In genomic region chr5:37519304-37519703, GRCh38 we compare ENCODE assay signal across 8 cellular contexts.
"Had no signal": no experiment of that assay in that cellular context is flagged by ENCODE, and none has a peak within 500 bp of the region (broad histone marks: within the 10 kb centered on the region; RNA-seq: fewer than 3 reads in every experiment).

No MANE protein-coding gene starts in this region.

- H3K9ac ChIP-seq: GM23248 had no signal

- H3K27ac ChIP-seq: GM23248 had no signal

- H3K36me3 ChIP-seq: HAP-1 had no signal

- H3K4me3 ChIP-seq: GM23248, HAP-1 had no signal

- ATAC-seq: HCT116 had no signal

- H3K4me1 ChIP-seq: HAP-1 had no signal

- DNase-seq: GM23248, GOT3, H7, HFFc6, IMR-90, KBM-7 had no signal

- H3K9me3 ChIP-seq: HAP-1 had no signal
